In genomic region chr12:112126000-112126431, GRCh38 we compare ENCODE assay signal across 8 cellular contexts. TPM values are rescaled to one million over a fixed set of nuclear protein-coding genes. Genes with fewer than 3 reads are reported as not detected.
DNase-seq lines count a peak whose midpoint lies in the region; ATAC-seq and TF ChIP-seq lines count a peak whose summit lies in the region.

No MANE protein-coding gene starts in this region.

- TF ChIP-seq CTCF in GM10248 (IDR thresholded peaks at IDR 0.05; ENCODE audit: control extremely low read depth, extremely low read depth, low read depth, missing control alignments) (no peak), PC-3 (conservative IDR thresholded peaks at IDR 0.05; ENCODE audit: low read depth, low read length) (no peak), ovary (IDR thresholded peaks at IDR 0.05) (no peak)

- H3K9me2 ChIP-seq in PC-3 (replicated peaks; ENCODE audit: low read length): no peaks in the 10 kb centered on the region

- H3K4me1 ChIP-seq in PC-3 (ENCODE audit: insufficient read depth, low read length) (peaks cover 34% of the 10 kb centered on the region), ovary (ENCODE audit: insufficient read depth) (peaks cover 16% of the 10 kb centered on the region)

- peak overlapping the region; percentile 74 for H2AFZ ChIP-seq in PC-3 (ENCODE audit: low read length)

- BruUV-seq in PC-3 (replicated peaks; lab: Mats Ljungman, UMichigan): no TSS peak

- WGBS in ovary, 3 donors: 1% methylated on average over 25 of the region's 25 CpGs

- no peaks in the 10 kb centered on the region for H3F3A ChIP-seq in PC-3 (ENCODE audit: low read length, unreplicated experiment)

- POLR2A ChIA-PET in GM10248 (lab: Yijun Ruan, JAX): interaction anchor here (0.6 to 2.1 kb wide), 5 partner anchors 9 to 261 kb away, joined by 3 to 11 read pairs (median 6); partner anchors contain the start of gene NAA25
- POLR2A ChIA-PET in PC-3 (lab: Charles Lee; ENCODE audit: unreplicated experiment): no interaction called here

- H3K27ac ChIP-seq in PC-3 (ENCODE audit: low read length) (no peak overlapping the region), epithelial cell of prostate (peak overlapping the region; percentile 46), ovary (peak overlapping the region; percentile 74 to 82)

- ATAC-seq in PC-3 (no peak), GM18505 (IDR thresholded peaks at IDR 0.05; ENCODE audit: unreplicated experiment) (no peak), GM21423 (IDR thresholded peaks at IDR 0.05; ENCODE audit: unreplicated experiment) (no peak), GM19324 (IDR thresholded peaks at IDR 0.05; ENCODE audit: low FRiP score, unreplicated experiment) (no peak)

- no peak for TF ChIP-seq EP300 in ovary (IDR thresholded peaks at IDR 0.05)

- peak overlapping the region; percentile 89 for H3K4me2 ChIP-seq in PC-3 (ENCODE audit: low read length)

- H3K4me3 ChIP-seq in PC-3 (ENCODE audit: low read length): peak overlapping the region; percentile 78
- peak overlapping the region; percentile 79 for H3K4me3 ChIP-seq in ovary

- H3K79me2 ChIP-seq in PC-3 (ENCODE audit: low read length): peaks cover 42% of the 10 kb centered on the region

- H3K36me3 ChIP-seq in PC-3 (ENCODE audit: low read depth, low read length) (no peaks in the 10 kb centered on the region), ovary (no peaks in the 10 kb centered on the region)

- peak; percentile 26 for DNase-seq in GM10248 (ENCODE audit: extremely low spot score)
- no peak for DNase-seq in PC-3
- no peak for DNase-seq in epithelial cell of prostate (ENCODE audit: low read depth, low spot score)
- no peak for DNase-seq in ovary
- no peak for DNase-seq in EL

- H3K9me3 ChIP-seq in PC-3 (ENCODE audit: low read length) (no peaks in the 10 kb centered on the region), ovary (no peaks in the 10 kb centered on the region)

- intact Hi-C loops in PC-3 (cut with micrococcal nuclease): loop anchor here (1.0 kb wide), 2 partner anchors 30 to 39 kb away; no protein-coding TSS in a partner anchor
- intact Hi-C loops in ovary (cut with DNase I): loop anchor here in 1 of 4 donors (10.0 kb wide), 1 partner anchor 111 kb away; the partner anchor contains the start of genes ERP29 and TMEM116

- H3K27me3 ChIP-seq in PC-3 (ENCODE audit: low read length) (no peaks in the 10 kb centered on the region), ovary (no peaks in the 10 kb centered on the region)

- CTCF ChIA-PET in GM10248 (lab: Yijun Ruan, JAX) (interaction anchor here (0.8 to 1.9 kb wide), 5 partner anchors 12 to 28 kb away, joined by 3 to 10 read pairs (median 4); no protein-coding TSS in a partner anchor), PC-3 (lab: Charles Lee) (no interaction called here)

- TF ChIP-seq POLR2A in ovary (IDR thresholded peaks at IDR 0.05) (no peak), GM18505 (IDR thresholded peaks at IDR 0.05; ENCODE audit: borderline replicate concordance, extremely low read depth, insufficient read depth, insufficient read length) (no peak)

- no peaks in the 10 kb centered on the region for H4K20me1 ChIP-seq in PC-3 (ENCODE audit: low read length)

- H3K9ac ChIP-seq in PC-3 (ENCODE audit: low read length): peak overlapping the region; percentile 78

RNA-seq across cellular contexts. Expression of gene TRAFD1, which starts 0.7 kb away (rescaled TPM):
- total RNA-seq in PC-3 (2014; rRNA removed) (33.9 and 34.1 TPM in 2 replicates), ovary (10 to 100 TPM; 13.9 to 27.4 (median 25.5) TPM)
- polyA plus RNA-seq in ovary: 10 to 100 TPM; 21.2 to 49.6 TPM

RNA-seq across cellular contexts. Expression of gene NAA25, which starts 17.4 kb away (rescaled TPM):
- total RNA-seq in PC-3 (2014; rRNA removed) (33.3 and 36.6 TPM in 2 replicates), ovary (10 to 100 TPM; 20.9 to 36.9 (median 26.1) TPM)
- polyA plus RNA-seq in ovary: 10 to 100 TPM in 1 of 2 donors, 1 to 10 TPM in 1; 5.7 to 12.3 TPM
